1 cellular context compared by ENCODE assay signal in the genomic region with DNA sequence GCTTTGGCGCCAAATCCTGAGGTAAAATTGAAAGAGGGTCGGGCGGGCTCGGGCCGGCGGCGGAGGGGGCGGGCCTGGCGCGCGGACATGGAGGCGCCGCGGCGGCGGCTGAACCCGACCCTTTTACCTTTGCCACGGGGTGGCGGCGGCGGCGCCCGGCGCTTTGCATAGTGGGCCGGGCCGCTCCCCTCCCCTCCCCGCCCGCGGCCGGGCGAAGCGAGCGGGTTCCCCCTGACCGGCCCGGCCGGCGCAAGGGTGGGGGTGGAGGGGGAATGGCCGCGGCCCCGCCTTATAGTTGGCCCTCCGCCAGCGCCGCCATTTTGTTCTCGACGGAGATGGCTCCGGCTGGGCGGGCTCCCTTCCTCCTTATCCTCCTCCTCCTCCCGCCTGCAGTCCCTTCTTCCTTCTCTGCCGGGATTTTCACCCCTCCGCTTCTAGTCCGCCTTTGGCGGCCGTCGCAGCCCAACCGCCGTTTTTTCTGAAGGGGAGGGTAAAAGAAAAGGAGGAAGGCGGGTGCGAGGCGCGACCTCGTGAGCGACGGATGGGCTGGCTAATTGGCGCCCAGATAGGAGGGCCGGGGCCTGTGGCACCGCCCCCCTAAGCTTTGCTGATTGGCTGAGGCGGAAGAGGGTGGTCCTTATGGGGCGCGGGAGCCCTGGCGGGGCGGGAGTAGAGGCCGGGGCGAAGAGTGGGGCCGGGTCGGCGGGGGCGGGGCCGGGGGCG.
A peak's percentile ranks its signal among the peaks of the same experiment; 100 is the strongest.
TF ChIP-seq lines count a peak whose summit lies in the region.

No MANE protein-coding gene starts in this region.

TF ChIP-seq in GM12878, 131 proteins besides CTCF, POLR2A, EP300 and RAD21 (continued from another document and continues in another):
- 0 out of 4 replicates have a peak, but pooled peaks of 1 of the 2 experiments have one; percentile 33 for TF ChIP-seq IKZF2 (IDR thresholded peaks at IDR 0.05)
- TF ChIP-seq SUPT20H (IDR thresholded peaks at IDR 0.05; ENCODE audit: borderline replicate concordance, control insufficient read depth, low read depth, low read length) = no peak
- TF ChIP-seq PML (IDR thresholded peaks at IDR 0.05; ENCODE audit: low read length) = 0 out of 2 replicates have a peak, but pooled peaks have one; percentile 28
- no peak for TF ChIP-seq SIX5 (IDR thresholded peaks at IDR 0.05; ENCODE audit: low read depth, low read length, severe bottlenecking)
- no peak for TF ChIP-seq NRF1 (conservative IDR thresholded peaks at IDR 0.05; ENCODE audit: low read depth, low read length)
- no peak for TF ChIP-seq STAT3 (IDR thresholded peaks at IDR 0.05; ENCODE audit: low read depth, low read length)
- peak; percentile 33; the same call in 1 of the 2 replicates for TF ChIP-seq TBL1XR1 (IDR thresholded peaks at IDR 0.05; ENCODE audit: low read depth, low read length)
- TF ChIP-seq, protein P1, sequence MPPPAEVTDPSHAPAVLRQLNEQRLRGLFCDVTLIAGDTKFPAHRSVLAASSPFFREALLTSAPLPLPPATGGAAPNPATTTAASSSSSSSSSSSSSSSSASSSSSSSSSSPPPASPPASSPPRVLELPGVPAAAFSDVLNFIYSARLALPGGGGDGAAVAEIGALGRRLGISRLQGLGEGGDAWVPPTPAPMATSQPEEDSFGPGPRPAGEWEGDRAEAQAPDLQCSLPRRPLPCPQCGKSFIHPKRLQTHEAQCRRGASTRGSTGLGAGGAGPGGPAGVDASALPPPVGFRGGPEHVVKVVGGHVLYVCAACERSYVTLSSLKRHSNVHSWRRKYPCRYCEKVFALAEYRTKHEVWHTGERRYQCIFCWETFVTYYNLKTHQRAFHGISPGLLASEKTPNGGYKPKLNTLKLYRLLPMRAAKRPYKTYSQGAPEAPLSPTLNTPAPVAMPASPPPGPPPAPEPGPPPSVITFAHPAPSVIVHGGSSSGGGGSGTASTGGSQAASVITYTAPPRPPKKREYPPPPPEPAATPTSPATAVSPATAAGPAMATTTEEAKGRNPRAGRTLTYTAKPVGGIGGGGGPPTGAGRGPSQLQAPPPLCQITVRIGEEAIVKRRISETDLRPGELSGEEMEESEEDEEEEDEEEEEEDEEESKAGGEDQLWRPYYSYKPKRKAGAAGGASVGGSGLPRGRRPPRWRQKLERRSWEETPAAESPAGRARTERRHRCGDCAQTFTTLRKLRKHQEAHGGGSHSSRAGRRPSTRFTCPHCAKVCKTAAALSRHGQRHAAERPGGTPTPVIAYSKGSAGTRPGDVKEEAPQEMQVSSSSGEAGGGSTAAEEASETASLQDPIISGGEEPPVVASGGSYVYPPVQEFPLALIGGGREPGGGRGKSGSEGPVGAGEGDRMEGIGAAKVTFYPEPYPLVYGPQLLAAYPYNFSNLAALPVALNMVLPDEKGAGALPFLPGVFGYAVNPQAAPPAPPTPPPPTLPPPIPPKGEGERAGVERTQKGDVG (CRISPR knock-in tag; IDR thresholded peaks at IDR 0.05) = no peak
- TF ChIP-seq CEBPB (IDR thresholded peaks at IDR 0.05; ENCODE audit: borderline replicate concordance in 1 of 2, low read depth in 2 of 2, low read length in 2 of 2) = no peak
- TF ChIP-seq, protein P2, sequence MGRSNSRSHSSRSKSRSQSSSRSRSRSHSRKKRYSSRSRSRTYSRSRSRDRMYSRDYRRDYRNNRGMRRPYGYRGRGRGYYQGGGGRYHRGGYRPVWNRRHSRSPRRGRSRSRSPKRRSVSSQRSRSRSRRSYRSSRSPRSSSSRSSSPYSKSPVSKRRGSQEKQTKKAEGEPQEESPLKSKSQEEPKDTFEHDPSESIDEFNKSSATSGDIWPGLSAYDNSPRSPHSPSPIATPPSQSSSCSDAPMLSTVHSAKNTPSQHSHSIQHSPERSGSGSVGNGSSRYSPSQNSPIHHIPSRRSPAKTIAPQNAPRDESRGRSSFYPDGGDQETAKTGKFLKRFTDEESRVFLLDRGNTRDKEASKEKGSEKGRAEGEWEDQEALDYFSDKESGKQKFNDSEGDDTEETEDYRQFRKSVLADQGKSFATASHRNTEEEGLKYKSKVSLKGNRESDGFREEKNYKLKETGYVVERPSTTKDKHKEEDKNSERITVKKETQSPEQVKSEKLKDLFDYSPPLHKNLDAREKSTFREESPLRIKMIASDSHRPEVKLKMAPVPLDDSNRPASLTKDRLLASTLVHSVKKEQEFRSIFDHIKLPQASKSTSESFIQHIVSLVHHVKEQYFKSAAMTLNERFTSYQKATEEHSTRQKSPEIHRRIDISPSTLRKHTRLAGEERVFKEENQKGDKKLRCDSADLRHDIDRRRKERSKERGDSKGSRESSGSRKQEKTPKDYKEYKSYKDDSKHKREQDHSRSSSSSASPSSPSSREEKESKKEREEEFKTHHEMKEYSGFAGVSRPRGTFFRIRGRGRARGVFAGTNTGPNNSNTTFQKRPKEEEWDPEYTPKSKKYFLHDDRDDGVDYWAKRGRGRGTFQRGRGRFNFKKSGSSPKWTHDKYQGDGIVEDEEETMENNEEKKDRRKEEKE (IDR thresholded peaks at IDR 0.05) = no peak
- TF ChIP-seq, protein P3, sequence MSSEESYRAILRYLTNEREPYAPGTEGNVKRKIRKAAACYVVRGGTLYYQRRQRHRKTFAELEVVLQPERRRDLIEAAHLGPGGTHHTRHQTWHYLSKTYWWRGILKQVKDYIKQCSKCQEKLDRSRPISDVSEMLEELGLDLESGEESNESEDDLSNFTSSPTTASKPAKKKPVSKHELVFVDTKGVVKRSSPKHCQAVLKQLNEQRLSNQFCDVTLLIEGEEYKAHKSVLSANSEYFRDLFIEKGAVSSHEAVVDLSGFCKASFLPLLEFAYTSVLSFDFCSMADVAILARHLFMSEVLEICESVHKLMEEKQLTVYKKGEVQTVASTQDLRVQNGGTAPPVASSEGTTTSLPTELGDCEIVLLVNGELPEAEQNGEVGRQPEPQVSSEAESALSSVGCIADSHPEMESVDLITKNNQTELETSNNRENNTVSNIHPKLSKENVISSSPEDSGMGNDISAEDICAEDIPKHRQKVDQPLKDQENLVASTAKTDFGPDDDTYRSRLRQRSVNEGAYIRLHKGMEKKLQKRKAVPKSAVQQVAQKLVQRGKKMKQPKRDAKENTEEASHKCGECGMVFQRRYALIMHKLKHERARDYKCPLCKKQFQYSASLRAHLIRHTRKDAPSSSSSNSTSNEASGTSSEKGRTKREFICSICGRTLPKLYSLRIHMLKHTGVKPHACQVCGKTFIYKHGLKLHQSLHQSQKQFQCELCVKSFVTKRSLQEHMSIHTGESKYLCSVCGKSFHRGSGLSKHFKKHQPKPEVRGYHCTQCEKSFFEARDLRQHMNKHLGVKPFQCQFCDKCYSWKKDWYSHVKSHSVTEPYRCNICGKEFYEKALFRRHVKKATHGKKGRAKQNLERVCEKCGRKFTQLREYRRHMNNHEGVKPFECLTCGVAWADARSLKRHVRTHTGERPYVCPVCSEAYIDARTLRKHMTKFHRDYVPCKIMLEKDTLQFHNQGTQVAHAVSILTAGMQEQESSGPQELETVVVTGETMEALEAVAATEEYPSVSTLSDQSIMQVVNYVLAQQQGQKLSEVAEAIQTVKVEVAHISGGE (CRISPR knock-in tag; IDR thresholded peaks at IDR 0.05) = no peak
- peak; percentile 25; the same call in 1 of the 2 replicates for TF ChIP-seq CREM (IDR thresholded peaks at IDR 0.05; ENCODE audit: low read depth)
- no peak for TF ChIP-seq CHD4 (IDR thresholded peaks at IDR 0.05)
- TF ChIP-seq ETV6 (conservative IDR thresholded peaks at IDR 0.05 in 1 of 2, IDR thresholded peaks at IDR 0.05 in 1 of 2; ENCODE audit: borderline replicate concordance in 1 of 2, low read depth in 1 of 2) = no peak
- TF ChIP-seq EGR1 (IDR thresholded peaks at IDR 0.05; ENCODE audit: borderline replicate concordance in 1 of 2, low read depth in 2 of 2, low read length in 2 of 2) = 0 out of 3 replicates have a peak, but pooled peaks of 1 of the 2 experiments have one; percentile 41
- 0 out of 2 replicates have a peak, but pooled peaks have one; percentile 21 for TF ChIP-seq SMARCA5 (IDR thresholded peaks at IDR 0.05)
- TF ChIP-seq ZZZ3 (IDR thresholded peaks at IDR 0.05; ENCODE audit: control insufficient read depth, insufficient read length, low read depth) = no peak
- peak; percentile 66 for TF ChIP-seq NBN (IDR thresholded peaks at IDR 0.05)
- no peak for TF ChIP-seq CBX3 (IDR thresholded peaks at IDR 0.05; ENCODE audit: borderline replicate concordance, low read depth)
- TF ChIP-seq MYB (IDR thresholded peaks at IDR 0.05; ENCODE audit: borderline replicate concordance, low read depth, low read length) = no peak
- no peak for TF ChIP-seq MTA3 (IDR thresholded peaks at IDR 0.05; ENCODE audit: borderline replicate concordance, low read length)
- peak; percentile 97 for TF ChIP-seq SP1 (IDR thresholded peaks at IDR 0.05; ENCODE audit: low read depth, low read length)
- TF ChIP-seq, protein P4, sequence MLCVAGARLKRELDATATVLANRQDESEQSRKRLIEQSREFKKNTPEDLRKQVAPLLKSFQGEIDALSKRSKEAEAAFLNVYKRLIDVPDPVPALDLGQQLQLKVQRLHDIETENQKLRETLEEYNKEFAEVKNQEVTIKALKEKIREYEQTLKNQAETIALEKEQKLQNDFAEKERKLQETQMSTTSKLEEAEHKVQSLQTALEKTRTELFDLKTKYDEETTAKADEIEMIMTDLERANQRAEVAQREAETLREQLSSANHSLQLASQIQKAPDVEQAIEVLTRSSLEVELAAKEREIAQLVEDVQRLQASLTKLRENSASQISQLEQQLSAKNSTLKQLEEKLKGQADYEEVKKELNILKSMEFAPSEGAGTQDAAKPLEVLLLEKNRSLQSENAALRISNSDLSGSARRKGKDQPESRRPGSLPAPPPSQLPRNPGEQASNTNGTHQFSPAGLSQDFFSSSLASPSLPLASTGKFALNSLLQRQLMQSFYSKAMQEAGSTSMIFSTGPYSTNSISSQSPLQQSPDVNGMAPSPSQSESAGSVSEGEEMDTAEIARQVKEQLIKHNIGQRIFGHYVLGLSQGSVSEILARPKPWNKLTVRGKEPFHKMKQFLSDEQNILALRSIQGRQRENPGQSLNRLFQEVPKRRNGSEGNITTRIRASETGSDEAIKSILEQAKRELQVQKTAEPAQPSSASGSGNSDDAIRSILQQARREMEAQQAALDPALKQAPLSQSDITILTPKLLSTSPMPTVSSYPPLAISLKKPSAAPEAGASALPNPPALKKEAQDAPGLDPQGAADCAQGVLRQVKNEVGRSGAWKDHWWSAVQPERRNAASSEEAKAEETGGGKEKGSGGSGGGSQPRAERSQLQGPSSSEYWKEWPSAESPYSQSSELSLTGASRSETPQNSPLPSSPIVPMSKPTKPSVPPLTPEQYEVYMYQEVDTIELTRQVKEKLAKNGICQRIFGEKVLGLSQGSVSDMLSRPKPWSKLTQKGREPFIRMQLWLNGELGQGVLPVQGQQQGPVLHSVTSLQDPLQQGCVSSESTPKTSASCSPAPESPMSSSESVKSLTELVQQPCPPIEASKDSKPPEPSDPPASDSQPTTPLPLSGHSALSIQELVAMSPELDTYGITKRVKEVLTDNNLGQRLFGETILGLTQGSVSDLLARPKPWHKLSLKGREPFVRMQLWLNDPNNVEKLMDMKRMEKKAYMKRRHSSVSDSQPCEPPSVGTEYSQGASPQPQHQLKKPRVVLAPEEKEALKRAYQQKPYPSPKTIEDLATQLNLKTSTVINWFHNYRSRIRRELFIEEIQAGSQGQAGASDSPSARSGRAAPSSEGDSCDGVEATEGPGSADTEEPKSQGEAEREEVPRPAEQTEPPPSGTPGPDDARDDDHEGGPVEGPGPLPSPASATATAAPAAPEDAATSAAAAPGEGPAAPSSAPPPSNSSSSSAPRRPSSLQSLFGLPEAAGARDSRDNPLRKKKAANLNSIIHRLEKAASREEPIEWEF (IDR thresholded peaks at IDR 0.05; ENCODE audit: insufficient replicate concordance, low read depth, low read length) = no peak
- TF ChIP-seq KLF5 (IDR thresholded peaks at IDR 0.05; ENCODE audit: partially characterized antibody) = peak; percentile 62
- TF ChIP-seq, protein P5, sequence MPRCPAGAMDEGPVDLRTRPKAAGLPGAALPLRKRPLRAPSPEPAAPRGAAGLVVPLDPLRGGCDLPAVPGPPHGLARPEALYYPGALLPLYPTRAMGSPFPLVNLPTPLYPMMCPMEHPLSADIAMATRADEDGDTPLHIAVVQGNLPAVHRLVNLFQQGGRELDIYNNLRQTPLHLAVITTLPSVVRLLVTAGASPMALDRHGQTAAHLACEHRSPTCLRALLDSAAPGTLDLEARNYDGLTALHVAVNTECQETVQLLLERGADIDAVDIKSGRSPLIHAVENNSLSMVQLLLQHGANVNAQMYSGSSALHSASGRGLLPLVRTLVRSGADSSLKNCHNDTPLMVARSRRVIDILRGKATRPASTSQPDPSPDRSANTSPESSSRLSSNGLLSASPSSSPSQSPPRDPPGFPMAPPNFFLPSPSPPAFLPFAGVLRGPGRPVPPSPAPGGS (IDR thresholded peaks at IDR 0.05; ENCODE audit: borderline replicate concordance, insufficient read depth, low read depth, low read length, poor library complexity, severe bottlenecking) = peak; percentile 34
- no peak for TF ChIP-seq MTA2 (IDR thresholded peaks at IDR 0.05; ENCODE audit: low read depth)
- TF ChIP-seq, protein P6, sequence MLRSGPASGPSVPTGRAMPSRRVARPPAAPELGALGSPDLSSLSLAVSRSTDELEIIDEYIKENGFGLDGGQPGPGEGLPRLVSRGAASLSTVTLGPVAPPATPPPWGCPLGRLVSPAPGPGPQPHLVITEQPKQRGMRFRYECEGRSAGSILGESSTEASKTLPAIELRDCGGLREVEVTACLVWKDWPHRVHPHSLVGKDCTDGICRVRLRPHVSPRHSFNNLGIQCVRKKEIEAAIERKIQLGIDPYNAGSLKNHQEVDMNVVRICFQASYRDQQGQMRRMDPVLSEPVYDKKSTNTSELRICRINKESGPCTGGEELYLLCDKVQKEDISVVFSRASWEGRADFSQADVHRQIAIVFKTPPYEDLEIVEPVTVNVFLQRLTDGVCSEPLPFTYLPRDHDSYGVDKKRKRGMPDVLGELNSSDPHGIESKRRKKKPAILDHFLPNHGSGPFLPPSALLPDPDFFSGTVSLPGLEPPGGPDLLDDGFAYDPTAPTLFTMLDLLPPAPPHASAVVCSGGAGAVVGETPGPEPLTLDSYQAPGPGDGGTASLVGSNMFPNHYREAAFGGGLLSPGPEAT (IDR thresholded peaks at IDR 0.05; ENCODE audit: low read depth) = peak; percentile 84
- TF ChIP-seq, protein P7, sequence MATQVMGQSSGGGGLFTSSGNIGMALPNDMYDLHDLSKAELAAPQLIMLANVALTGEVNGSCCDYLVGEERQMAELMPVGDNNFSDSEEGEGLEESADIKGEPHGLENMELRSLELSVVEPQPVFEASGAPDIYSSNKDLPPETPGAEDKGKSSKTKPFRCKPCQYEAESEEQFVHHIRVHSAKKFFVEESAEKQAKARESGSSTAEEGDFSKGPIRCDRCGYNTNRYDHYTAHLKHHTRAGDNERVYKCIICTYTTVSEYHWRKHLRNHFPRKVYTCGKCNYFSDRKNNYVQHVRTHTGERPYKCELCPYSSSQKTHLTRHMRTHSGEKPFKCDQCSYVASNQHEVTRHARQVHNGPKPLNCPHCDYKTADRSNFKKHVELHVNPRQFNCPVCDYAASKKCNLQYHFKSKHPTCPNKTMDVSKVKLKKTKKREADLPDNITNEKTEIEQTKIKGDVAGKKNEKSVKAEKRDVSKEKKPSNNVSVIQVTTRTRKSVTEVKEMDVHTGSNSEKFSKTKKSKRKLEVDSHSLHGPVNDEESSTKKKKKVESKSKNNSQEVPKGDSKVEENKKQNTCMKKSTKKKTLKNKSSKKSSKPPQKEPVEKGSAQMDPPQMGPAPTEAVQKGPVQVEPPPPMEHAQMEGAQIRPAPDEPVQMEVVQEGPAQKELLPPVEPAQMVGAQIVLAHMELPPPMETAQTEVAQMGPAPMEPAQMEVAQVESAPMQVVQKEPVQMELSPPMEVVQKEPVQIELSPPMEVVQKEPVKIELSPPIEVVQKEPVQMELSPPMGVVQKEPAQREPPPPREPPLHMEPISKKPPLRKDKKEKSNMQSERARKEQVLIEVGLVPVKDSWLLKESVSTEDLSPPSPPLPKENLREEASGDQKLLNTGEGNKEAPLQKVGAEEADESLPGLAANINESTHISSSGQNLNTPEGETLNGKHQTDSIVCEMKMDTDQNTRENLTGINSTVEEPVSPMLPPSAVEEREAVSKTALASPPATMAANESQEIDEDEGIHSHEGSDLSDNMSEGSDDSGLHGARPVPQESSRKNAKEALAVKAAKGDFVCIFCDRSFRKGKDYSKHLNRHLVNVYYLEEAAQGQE (IDR thresholded peaks at IDR 0.05; ENCODE audit: low read depth, low read length) = no peak
- TF ChIP-seq WRNIP1 (IDR thresholded peaks at IDR 0.05; ENCODE audit: borderline replicate concordance, low read depth, low read length) = no peak
- TF ChIP-seq NFIC (IDR thresholded peaks at IDR 0.05; ENCODE audit: low read depth, low read length) = no peak
